ENCODE assay signal across 8 cellular contexts in genomic region chr17:21549107-21549687, GRCh38.
DNase-seq lines count a peak whose midpoint lies in the region; ATAC-seq and TF ChIP-seq lines count a peak whose summit lies in the region.

No MANE protein-coding gene starts in this region.

- WGBS in suprapubic skin, result 58% methylated on average over 1 of the region's 1 CpG

- H3K27me3 ChIP-seq in CD4-positive, CD25-positive, alpha-beta regulatory T cell (ENCODE audit: control insufficient read depth, insufficient read depth, low read length), result peaks cover 3% of the 10 kb centered on the region
- peaks cover 22% of the 10 kb centered on the region for H3K27me3 ChIP-seq in WERI-Rb-1 (ENCODE audit: insufficient read depth, low read depth, severe bottlenecking)
- no peaks in the 10 kb centered on the region for H3K27me3 ChIP-seq in suprapubic skin

- no peaks in the 10 kb centered on the region for H3K9me3 ChIP-seq in CD4-positive, CD25-positive, alpha-beta regulatory T cell (ENCODE audit: control insufficient read depth in 2 of 2, low read length in 2 of 2)
- H3K9me3 ChIP-seq in WERI-Rb-1 (ENCODE audit: severe bottlenecking), result no peaks in the 10 kb centered on the region
- no peaks in the 10 kb centered on the region for H3K9me3 ChIP-seq in suprapubic skin

- no peaks in the 10 kb centered on the region for H3K36me3 ChIP-seq in CD4-positive, CD25-positive, alpha-beta regulatory T cell (ENCODE audit: control insufficient read depth, insufficient read depth, low read length)
- H3K36me3 ChIP-seq in WERI-Rb-1 (no peaks in the 10 kb centered on the region), suprapubic skin (no peaks in the 10 kb centered on the region)

- H3K27me3 Mint-ChIP-seq in CD4-positive, CD25-positive, alpha-beta regulatory T cell, result peaks cover 27% of the 10 kb centered on the region
- H3K27me3 Mint-ChIP-seq in activated naive CD8-positive, alpha-beta T cell treated with anti-CD3 and anti-CD28 coated beads, Interleukin-2, amount 10 ng/mL, durations not matched to agents 7 days and 5 days, result peaks cover 12% of the 10 kb centered on the region
- peaks cover 17 to 33% (median 27%) of the 10 kb centered on the region in 3 donors for H3K27me3 Mint-ChIP-seq in naive B cell

- TF ChIP-seq POLR2A in suprapubic skin (IDR thresholded peaks at IDR 0.05), result no peak

- H3K4me3 ChIP-seq in CD4-positive, CD25-positive, alpha-beta regulatory T cell (ENCODE audit: low read depth, low read length), result no peak overlapping the region
- no peak overlapping the region for H3K4me3 ChIP-seq in WERI-Rb-1 (ENCODE audit: low read depth, low read length)
- H3K4me3 ChIP-seq in suprapubic skin, result no peak overlapping the region

- no peak for TF ChIP-seq CTCF in WERI-Rb-1 (IDR thresholded peaks at IDR 0.05; ENCODE audit: low read depth, low read length)
- TF ChIP-seq CTCF in suprapubic skin (IDR thresholded peaks at IDR 0.05), result no peak

- peaks cover 14% of the 10 kb centered on the region for H3K4me1 ChIP-seq in CD4-positive, CD25-positive, alpha-beta regulatory T cell (ENCODE audit: control insufficient read depth, insufficient read depth, low read length, poor library complexity, severe bottlenecking)
- H3K4me1 ChIP-seq in suprapubic skin, result peaks cover 27% of the 10 kb centered on the region

- H3K4me1 Mint-ChIP-seq in CD4-positive, CD25-positive, alpha-beta regulatory T cell, result peaks cover 6 to 43% (median 18%) of the 10 kb centered on the region in 4 donors
- H3K4me1 Mint-ChIP-seq in activated naive CD8-positive, alpha-beta T cell treated with anti-CD3 and anti-CD28 coated beads, Interleukin-2, amount 10 ng/mL, durations not matched to agents 7 days and 5 days, result peaks cover 27% of the 10 kb centered on the region
- peaks cover 8 to 18% (median 17%) of the 10 kb centered on the region in 3 donors for H3K4me1 Mint-ChIP-seq in naive B cell

- POLR2A ChIA-PET in activated naive CD8-positive, alpha-beta T cell treated with anti-CD3 and anti-CD28 coated beads, Interleukin-2, amount 10 ng/mL, durations not matched to agents 7 days and 5 days (lab: Charles Lee), result interaction anchor here (0.6 kb wide), 1 partner anchor 227 kb away, joined by 3 read pairs; no protein-coding TSS in a partner anchor

- peaks cover 14% of the 10 kb centered on the region for H3K36me3 Mint-ChIP-seq in CD4-positive, CD25-positive, alpha-beta regulatory T cell
- peaks cover 12% of the 10 kb centered on the region for H3K36me3 Mint-ChIP-seq in activated naive CD8-positive, alpha-beta T cell treated with anti-CD3 and anti-CD28 coated beads, Interleukin-2, amount 10 ng/mL, durations not matched to agents 7 days and 5 days
- H3K36me3 Mint-ChIP-seq in naive B cell, result peaks cover 6% of the 10 kb centered on the region in 2 donors

- peak overlapping the region; percentile 30 to 85 (median 68) for H3K4me3 Mint-ChIP-seq in CD4-positive, CD25-positive, alpha-beta regulatory T cell
- peak overlapping the region; percentile 60 for H3K4me3 Mint-ChIP-seq in activated naive CD8-positive, alpha-beta T cell treated with anti-CD3 and anti-CD28 coated beads, Interleukin-2, amount 10 ng/mL, durations not matched to agents 7 days and 5 days
- peak overlapping the region; percentile 1 to 85 (median 70) for H3K4me3 Mint-ChIP-seq in naive B cell

- no peak overlapping the region for H3K27ac ChIP-seq in CD4-positive, CD25-positive, alpha-beta regulatory T cell (ENCODE audit: insufficient read depth, low read length, poor library complexity, severe bottlenecking)
- no peak overlapping the region for H3K27ac ChIP-seq in WERI-Rb-1
- H3K27ac ChIP-seq in suprapubic skin, result no peak overlapping the region

- no peak for ATAC-seq in CD4-positive, CD25-positive, alpha-beta regulatory T cell (ENCODE audit: low read depth in 2 of 2)
- no peak for ATAC-seq in activated naive CD8-positive, alpha-beta T cell treated with anti-CD3 and anti-CD28 coated beads, Interleukin-2, amount 10 ng/mL, durations not matched to agents 7 days and 5 days (ENCODE audit: low read depth)
- ATAC-seq in naive B cell (ENCODE audit: low read depth in 2 of 2) (no peak), GM19328 (IDR thresholded peaks at IDR 0.05; ENCODE audit: unreplicated experiment) (no peak)

- TF ChIP-seq EP300 in suprapubic skin (IDR thresholded peaks at IDR 0.05), result no peak

- H3K27ac Mint-ChIP-seq in CD4-positive, CD25-positive, alpha-beta regulatory T cell, result peak overlapping the region in 1 of 3 donors; percentile 78
- peak overlapping the region; percentile 47 for H3K27ac Mint-ChIP-seq in activated naive CD8-positive, alpha-beta T cell treated with anti-CD3 and anti-CD28 coated beads, Interleukin-2, amount 10 ng/mL, durations not matched to agents 7 days and 5 days
- peak overlapping the region in 1 of 6 donors; percentile 1 for H3K27ac Mint-ChIP-seq in naive B cell

- peaks cover 0 to 6% (median 0%) of the 10 kb centered on the region in 7 donors for H3K9me3 Mint-ChIP-seq in CD4-positive, CD25-positive, alpha-beta regulatory T cell
- H3K9me3 Mint-ChIP-seq in activated naive CD8-positive, alpha-beta T cell treated with anti-CD3 and anti-CD28 coated beads, Interleukin-2, amount 10 ng/mL, durations not matched to agents 7 days and 5 days, result peaks cover 2% of the 10 kb centered on the region
- peaks cover 0 to 9% (median 5%) of the 10 kb centered on the region in 7 donors for H3K9me3 Mint-ChIP-seq in naive B cell

- no peak for DNase-seq in CD4-positive, CD25-positive, alpha-beta regulatory T cell
- DNase-seq in HT1080 (ENCODE audit: low read depth) (peak; percentile 82), naive B cell (no peak), WERI-Rb-1 (no peak), COLO829 (ENCODE audit: low spot score) (no peak), suprapubic skin (ENCODE audit: low spot score in 2 of 2) (no peak)
- DNase-seq in activated naive CD8-positive, alpha-beta T cell treated with anti-CD3 and anti-CD28 coated beads, Interleukin-2, amount 10 ng/mL, durations not matched to agents 7 days and 5 days, result no peak
